In the genomic region with DNA sequence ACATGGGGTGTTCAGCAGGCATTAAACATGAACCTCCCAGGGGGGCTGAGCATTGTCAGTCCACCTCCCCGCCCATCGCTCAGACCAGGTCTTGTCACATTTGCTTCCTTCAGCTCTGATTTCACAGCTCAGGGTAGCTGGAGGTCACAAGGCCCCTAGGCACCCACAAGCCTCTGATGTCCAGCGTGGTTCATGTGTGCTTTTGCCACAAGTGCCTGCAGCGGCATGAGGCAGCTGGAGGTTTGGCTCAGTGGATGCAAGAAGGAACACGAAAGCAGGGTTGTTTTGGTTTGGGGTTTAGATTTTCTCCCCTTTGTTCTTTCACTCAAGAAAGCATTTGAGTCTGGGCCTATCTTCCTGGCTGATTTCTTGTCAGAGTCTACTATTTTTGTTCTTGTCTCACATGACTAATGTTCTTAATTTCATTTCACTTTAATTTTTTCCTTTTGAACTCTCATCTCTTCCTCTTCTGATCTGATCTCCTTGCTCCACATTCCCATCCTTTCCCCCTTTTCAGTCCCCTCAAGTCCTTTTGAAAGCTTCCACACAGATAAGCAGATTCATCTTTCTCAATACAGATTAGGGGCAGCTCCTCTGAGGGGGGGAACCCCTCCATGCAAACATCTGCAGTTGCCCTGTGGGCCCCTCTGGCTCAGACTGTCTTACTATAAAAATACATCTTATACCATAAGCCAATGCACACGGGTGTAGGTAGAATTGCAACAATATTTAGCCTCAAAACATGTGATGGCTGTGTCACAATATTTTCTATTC, we compare ENCODE assay signal across 9 cellular contexts.
DNase-seq lines count a peak whose midpoint lies in the region; ATAC-seq, FAIRE-seq and TF ChIP-seq lines count a peak whose summit lies in the region.
"Had no signal": no experiment of that assay in that cellular context is flagged by ENCODE, and none has a peak within 500 bp of the region (broad histone marks: within the 10 kb centered on the region; RNA-seq: fewer than 3 reads in every experiment).

No MANE protein-coding gene starts in this region.

- no peaks in the 10 kb centered on the region for H3K79me2 ChIP-seq in Loucy (ENCODE audit: insufficient read depth, low read length)

- intact Hi-C loops in mucosa of descending colon (cut with DNase I, micrococcal nuclease), result no loop called here

- H3K4me3 ChIP-seq in Loucy (ENCODE audit: low read length, poor library complexity, severe bottlenecking), result no peak overlapping the region
- H3K4me3 ChIP-seq in mucosa of descending colon, result no peak overlapping the region
- H3K4me3 ChIP-seq: MG63 had no signal

- DNase-seq in GM12892 (ENCODE audit: insufficient read length), result no peak
- no peak for DNase-seq in mucosa of descending colon
- no peak for DNase-seq in NCI-H2171 treated with DMSO at 0.1 percent for 48 hours (lab: John Stamatoyannopoulos, UW)
- DNase-seq in LoVo (ENCODE audit: low spot score), result no peak
- no peak for DNase-seq in iPS-NIHi7 (ENCODE audit: extremely low spot score)
- DNase-seq in kidney glomerular epithelial cell (lab: John Stamatoyannopoulos, UW), result no peak
- DNase-seq: MG63 had no signal

- no peaks in the 10 kb centered on the region for H3K36me3 ChIP-seq in Loucy (ENCODE audit: insufficient read depth, low read length)
- no peaks in the 10 kb centered on the region for H3K36me3 ChIP-seq in mucosa of descending colon (ENCODE audit: low read depth)
- H3K36me3 ChIP-seq: MG63 had no signal

- peak overlapping the region; percentile 6 for H3K9ac ChIP-seq in Loucy (ENCODE audit: low read depth, low read length, poor library complexity, severe bottlenecking)

- no peaks in the 10 kb centered on the region for H3K9me2 ChIP-seq in Loucy (replicated peaks; ENCODE audit: low read depth, low read length)

- TF ChIP-seq POLR2A in GM12892 (IDR thresholded peaks at IDR 0.05; ENCODE audit: low read depth, low read length), result no peak

- H2AFZ ChIP-seq in Loucy (ENCODE audit: low read length), result peak overlapping the region; percentile 34

- H3K9me3 ChIP-seq in Loucy (ENCODE audit: insufficient read depth, low read depth, low read length), result no peaks in the 10 kb centered on the region
- H3K9me3 ChIP-seq in mucosa of descending colon, result no peaks in the 10 kb centered on the region
- H3K9me3 ChIP-seq: MG63 had no signal

- no peaks in the 10 kb centered on the region for H4K20me1 ChIP-seq in Loucy (ENCODE audit: insufficient read depth, low read length, poor library complexity, severe bottlenecking)

- TF ChIP-seq CTCF in Loucy (conservative IDR thresholded peaks at IDR 0.05; ENCODE audit: low read length) (no peak), mucosa of descending colon (IDR thresholded peaks at IDR 0.05) (no peak)

- H3K27me3 ChIP-seq in Loucy (ENCODE audit: insufficient read depth, low read length, poor library complexity, severe bottlenecking), result no peaks in the 10 kb centered on the region
- H3K27me3 ChIP-seq: MG63 had no signal

- peak; percentile 77 for FAIRE-seq in GM12892 (lab: Jason Lieb, UNC)

- ATAC-seq in GM21576 (IDR thresholded peaks at IDR 0.05; ENCODE audit: unreplicated experiment) (peak; percentile 55), mucosa of descending colon (peak; percentile 34)

- H3K4me2 ChIP-seq in Loucy (ENCODE audit: low read depth, low read length, poor library complexity, severe bottlenecking), result peak overlapping the region; percentile 16

- H3F3A ChIP-seq in Loucy (ENCODE audit: low read depth), result no peaks in the 10 kb centered on the region

- H3K4me1 ChIP-seq in Loucy (ENCODE audit: insufficient read depth, low read length, poor library complexity, severe bottlenecking) (peaks cover 23% of the 10 kb centered on the region), mucosa of descending colon (ENCODE audit: low read depth) (no peaks in the 10 kb centered on the region)
